ENCODE assay signal across 10 cellular contexts in the genomic region with DNA sequence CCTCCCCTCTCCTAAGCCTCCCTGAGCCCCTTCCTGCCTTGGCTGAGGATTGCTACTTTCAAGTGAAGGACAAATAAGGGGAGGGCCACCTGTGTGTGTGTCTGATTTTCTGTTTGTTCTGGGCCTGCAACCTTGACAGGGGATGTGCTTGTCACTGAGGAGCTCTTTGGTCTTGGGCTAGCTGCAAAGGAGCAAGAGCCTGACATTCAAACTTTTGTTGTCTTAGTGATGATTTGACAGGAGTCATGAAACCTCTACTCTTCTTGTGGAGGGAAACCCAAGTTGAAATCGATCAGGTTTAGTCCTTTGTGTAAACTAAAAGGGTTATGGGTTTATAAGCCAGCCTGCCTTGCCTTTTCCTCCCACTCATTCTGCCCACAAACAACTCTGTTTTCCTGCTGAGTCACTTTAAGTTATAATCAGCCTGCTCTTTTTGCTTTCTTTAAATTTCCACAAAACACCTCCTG. TPM values are rescaled to one million over a fixed set of nuclear protein-coding genes. Genes with fewer than 3 reads are reported as not detected.
DNase-seq lines count a peak whose midpoint lies in the region; ATAC-seq lines count a peak whose summit lies in the region.
"Had no signal": no experiment of that assay in that cellular context is flagged by ENCODE, and none has a peak within 500 bp of the region (broad histone marks: within the 10 kb centered on the region; RNA-seq: fewer than 3 reads in every experiment).

No MANE protein-coding gene starts in this region.

- peak overlapping the region; percentile 37 for H3K27ac ChIP-seq in stomach smooth muscle (ENCODE audit: low read length)
- H3K27ac ChIP-seq: pancreas had no signal

- H3K4me3 ChIP-seq in stomach smooth muscle (ENCODE audit: low read length in 2 of 2), result no peak overlapping the region
- H3K4me3 ChIP-seq: pancreas had no signal

- DNase-seq in activated T-cell treated with anti-CD3 and anti-CD28 coated beads, Interleukin-2, amount 50 U/mL, for 24 hours, result no peak
- no peak for DNase-seq in activated T-cell treated with anti-CD3 and anti-CD28 coated beads for 4 hours
- no peak for DNase-seq in activated naive CD8-positive, alpha-beta T cell treated with anti-CD3 and anti-CD28 coated beads for 36 hours
- no peak for DNase-seq in immature natural killer cell
- DNase-seq in HuH-7.5 (ENCODE audit: low spot score), result no peak
- no peak for DNase-seq in NK-92 (lab: John Stamatoyannopoulos, UW; ENCODE audit: unreplicated experiment)
- DNase-seq: H7, pancreas had no signal

- no peak for ATAC-seq in GM19455 (IDR thresholded peaks at IDR 0.05; ENCODE audit: unreplicated experiment)

- no peaks in the 10 kb centered on the region for H3K9me3 Mint-ChIP-seq in activated T-cell treated with anti-CD3 and anti-CD28 coated beads, Interleukin-2, amount 50 U/mL, for 24 hours
- H3K9me3 Mint-ChIP-seq in activated naive CD8-positive, alpha-beta T cell treated with anti-CD3 and anti-CD28 coated beads for 36 hours, result no peaks in the 10 kb centered on the region
- H3K9me3 Mint-ChIP-seq in immature natural killer cell, result no peaks in the 10 kb centered on the region

- H3K27ac Mint-ChIP-seq in activated T-cell treated with anti-CD3 and anti-CD28 coated beads, Interleukin-2, amount 50 U/mL, for 24 hours, result peak overlapping the region; percentile 93
- peak overlapping the region; percentile 63 for H3K27ac Mint-ChIP-seq in activated naive CD8-positive, alpha-beta T cell treated with anti-CD3 and anti-CD28 coated beads for 36 hours
- H3K27ac Mint-ChIP-seq in immature natural killer cell, result peak overlapping the region; percentile 9 to 80 (median 62)

- peaks cover 48% of the 10 kb centered on the region for H3K4me1 Mint-ChIP-seq in activated T-cell treated with anti-CD3 and anti-CD28 coated beads, Interleukin-2, amount 50 U/mL, for 24 hours (ENCODE audit: low read depth)
- peaks cover 46% of the 10 kb centered on the region for H3K4me1 Mint-ChIP-seq in activated naive CD8-positive, alpha-beta T cell treated with anti-CD3 and anti-CD28 coated beads for 36 hours
- H3K4me1 Mint-ChIP-seq in immature natural killer cell, result peaks cover 53 to 80% of the 10 kb centered on the region in 2 donors

- H3K36me3 Mint-ChIP-seq in activated T-cell treated with anti-CD3 and anti-CD28 coated beads, Interleukin-2, amount 50 U/mL, for 24 hours (ENCODE audit: low read depth), result peaks cover 100% of the 10 kb centered on the region
- H3K36me3 Mint-ChIP-seq in activated naive CD8-positive, alpha-beta T cell treated with anti-CD3 and anti-CD28 coated beads for 36 hours, result peaks cover 38% of the 10 kb centered on the region
- peaks cover 0 to 42% (median 28%) of the 10 kb centered on the region in 3 donors for H3K36me3 Mint-ChIP-seq in immature natural killer cell

- no peaks in the 10 kb centered on the region for H3K9me3 ChIP-seq in stomach smooth muscle (ENCODE audit: control insufficient read depth in 2 of 2, low read length in 2 of 2)
- H3K9me3 ChIP-seq: pancreas had no signal

- no peaks in the 10 kb centered on the region for H3K27me3 Mint-ChIP-seq in activated T-cell treated with anti-CD3 and anti-CD28 coated beads, Interleukin-2, amount 50 U/mL, for 24 hours
- H3K27me3 Mint-ChIP-seq in activated naive CD8-positive, alpha-beta T cell treated with anti-CD3 and anti-CD28 coated beads for 36 hours, result no peaks in the 10 kb centered on the region
- H3K27me3 Mint-ChIP-seq in immature natural killer cell (ENCODE audit: low read depth in 3 of 3), result no peaks in the 10 kb centered on the region

- H3K4me3 Mint-ChIP-seq in activated T-cell treated with anti-CD3 and anti-CD28 coated beads, Interleukin-2, amount 50 U/mL, for 24 hours, result peak overlapping the region; percentile 13
- no peak overlapping the region for H3K4me3 Mint-ChIP-seq in activated naive CD8-positive, alpha-beta T cell treated with anti-CD3 and anti-CD28 coated beads for 36 hours
- peak overlapping the region in 1 of 5 donors; percentile 3 for H3K4me3 Mint-ChIP-seq in immature natural killer cell

- H3K4me1 ChIP-seq in stomach smooth muscle (ENCODE audit: control insufficient read depth, insufficient read depth, low read length), result peaks cover 25% of the 10 kb centered on the region

- H3K36me3 ChIP-seq in stomach smooth muscle (ENCODE audit: control insufficient read depth in 2 of 2, insufficient read depth in 2 of 2, low read length in 2 of 2), result peaks cover 62 to 69% of the 10 kb centered on the region in 2 donors

- H3K27me3 ChIP-seq in stomach smooth muscle (ENCODE audit: control insufficient read depth in 1 of 2, insufficient read depth in 2 of 2, low read length in 2 of 2), result no peaks in the 10 kb centered on the region
- H3K27me3 ChIP-seq: pancreas had no signal

- H3K9ac ChIP-seq in stomach smooth muscle (ENCODE audit: low read length in 2 of 2), result no peak overlapping the region

RNA-seq across cellular contexts. Expression of a gene that starts 16.9 kb away (rescaled TPM):
- total RNA-seq in activated naive CD8-positive, alpha-beta T cell treated with anti-CD3 and anti-CD28 coated beads for 36 hours, result 100 to 1,000 TPM; 165 to 166 TPM
- polyA plus RNA-seq in immature natural killer cell, result 100 to 1,000 TPM in 1 of 3 donors, 10 to 100 TPM in 2; 62.2 to 121 (median 89.0) TPM

RNA-seq across cellular contexts. Expression of a gene that starts 38.4 kb away (rescaled TPM):
- total RNA-seq in activated naive CD8-positive, alpha-beta T cell treated with anti-CD3 and anti-CD28 coated beads for 36 hours, result not detected
- under 1 TPM in 1 of 3 donors, not detected in 2; 0.43 TPM for polyA plus RNA-seq in immature natural killer cell

RNA-seq across cellular contexts. Expression of a gene that starts 50.7 kb away (rescaled TPM):
- total RNA-seq in activated naive CD8-positive, alpha-beta T cell treated with anti-CD3 and anti-CD28 coated beads for 36 hours, result 10 to 100 TPM; 12.6 to 13.3 TPM
- polyA plus RNA-seq in immature natural killer cell, result 1 to 10 TPM; 2.3 to 4.8 (median 4.3) TPM
